12 cellular contexts compared by ENCODE assay signal in genomic region chr21:14542638-14543037, GRCh38. TPM values are rescaled to one million over a fixed set of nuclear protein-coding genes. Genes with fewer than 3 reads are reported as not detected.
DNase-seq lines count a peak whose midpoint lies in the region; ATAC-seq and TF ChIP-seq lines count a peak whose summit lies in the region.
"Had no signal": no experiment of that assay in that cellular context is flagged by ENCODE, and none has a peak within 500 bp of the region (broad histone marks: within the 10 kb centered on the region; RNA-seq: fewer than 3 reads in every experiment).

No MANE protein-coding gene starts in this region.

- H3K4me1 ChIP-seq in mononuclear cell (ENCODE audit: insufficient read depth, low read length) = peaks cover 34% of the 10 kb centered on the region

- H3K4me3 ChIP-seq in GM12865 (ENCODE audit: low read depth, low read length) (peak overlapping the region; percentile 90), mononuclear cell (ENCODE audit: low read length) (peak overlapping the region; percentile 7)

- peaks cover 11% of the 10 kb centered on the region for H3K9me3 Mint-ChIP-seq in activated CD8-positive, alpha-beta T cell treated with anti-CD3 and anti-CD28 coated beads for 36 hours

- peak overlapping the region; percentile 89 for H3K4me3 Mint-ChIP-seq in activated CD8-positive, alpha-beta T cell treated with anti-CD3 and anti-CD28 coated beads for 36 hours
- H3K4me3 Mint-ChIP-seq: endodermal cell had no signal

- H3K27me3 ChIP-seq in mononuclear cell (ENCODE audit: insufficient read depth, low read length) = no peaks in the 10 kb centered on the region

- intact Hi-C loops in activated CD8-positive, alpha-beta T cell treated with anti-CD3 and anti-CD28 coated beads for 36 hours (cut with micrococcal nuclease) = loop anchor here (5.0 kb wide), 1 partner anchor 135 kb away; no protein-coding TSS in a partner anchor

- H3K27ac Mint-ChIP-seq in activated CD8-positive, alpha-beta T cell treated with anti-CD3 and anti-CD28 coated beads for 36 hours = peak overlapping the region; percentile 83
- H3K27ac Mint-ChIP-seq: endodermal cell had no signal

- CTCF ChIA-PET in activated CD8-positive, alpha-beta T cell treated with anti-CD3 and anti-CD28 coated beads for 36 hours (lab: Charles Lee) = interaction anchor here (1.3 to 4.8 kb wide), 2 partner anchors 13 to 195 kb away, joined by 5 to 25 read pairs; no protein-coding TSS in a partner anchor

- H3K27me3 Mint-ChIP-seq in activated CD8-positive, alpha-beta T cell treated with anti-CD3 and anti-CD28 coated beads for 36 hours = no peaks in the 10 kb centered on the region

- DNase-seq in AML-193 (lab: John Stamatoyannopoulos, UW) = peak; percentile 19 to 41
- no peak for DNase-seq in GM12865 (ENCODE audit: low read depth)
- no peak for DNase-seq in activated CD8-positive, alpha-beta T cell treated with anti-CD3 and anti-CD28 coated beads for 36 hours
- DNase-seq in GM19240 (ENCODE audit: insufficient read length, low spot score) = no peak
- DNase-seq in NCI-H69 (lab: John Stamatoyannopoulos, UW) = no peak
- DNase-seq: endodermal cell, head of caudate nucleus, Karpas-422 had no signal

- H3K9me3 ChIP-seq in mononuclear cell (ENCODE audit: low read depth, low read length) = no peaks in the 10 kb centered on the region

- POLR2A ChIA-PET in activated CD8-positive, alpha-beta T cell treated with anti-CD3 and anti-CD28 coated beads for 36 hours (lab: Charles Lee) = interaction anchor here (0.8 to 3.4 kb wide), 6 partner anchors 10 to 90 kb away, joined by 3 to 27 read pairs (median 8); no protein-coding TSS in a partner anchor

- H3K36me3 Mint-ChIP-seq in activated CD8-positive, alpha-beta T cell treated with anti-CD3 and anti-CD28 coated beads for 36 hours (ENCODE audit: low read depth) = peaks cover 51% of the 10 kb centered on the region

- TF ChIP-seq CTCF in GM12865 (IDR thresholded peaks at IDR 0.05; ENCODE audit: insufficient read depth, low read depth, low read length, missing control alignments) = no peak
- no peak for TF ChIP-seq CTCF in activated CD8-positive, alpha-beta T cell treated with anti-CD3 and anti-CD28 coated beads for 36 hours (IDR thresholded peaks at IDR 0.05)

- peak; percentile 14 for ATAC-seq in activated CD8-positive, alpha-beta T cell treated with anti-CD3 and anti-CD28 coated beads for 36 hours
- ATAC-seq in GM18909 (IDR thresholded peaks at IDR 0.05; ENCODE audit: poor library complexity, unreplicated experiment) (no peak), GM19467 (IDR thresholded peaks at IDR 0.05; ENCODE audit: unreplicated experiment) (no peak)
- ATAC-seq: Panc1 had no signal

- peaks cover 48% of the 10 kb centered on the region for H3K4me1 Mint-ChIP-seq in activated CD8-positive, alpha-beta T cell treated with anti-CD3 and anti-CD28 coated beads for 36 hours (ENCODE audit: low read depth)
- H3K4me1 Mint-ChIP-seq: endodermal cell had no signal

RNA-seq across cellular contexts. Expression of gene SAMSN1, which starts 3.5 kb away (rescaled TPM):
- total RNA-seq in activated CD8-positive, alpha-beta T cell treated with anti-CD3 and anti-CD28 coated beads for 36 hours = 10 to 100 TPM; 66.7 to 71.4 TPM
- 149 TPM for total RNA-seq in mononuclear cell

Comparison
In these comparisons a context has a peak if more than half of its experiments do, and no peak if none do; other contexts are left out.
1. DNase-seq: peak in AML-193 (2 of 2); none in GM12865 (single experiment), activated CD8-positive, alpha-beta T cell treated with anti-CD3 and anti-CD28 coated beads for 36 hours (single experiment), GM19240 (single experiment) and NCI-H69 (single experiment).